27 cellular contexts compared by ENCODE assay signal in genomic region chr2:221771297-221771696, GRCh38.
"Had no signal": no experiment of that assay in that cellular context is flagged by ENCODE, and none has a peak within 500 bp of the region (broad histone marks: within the 10 kb centered on the region; RNA-seq: fewer than 3 reads in every experiment).

No MANE protein-coding gene starts in this region.

- H3K4me1 ChIP-seq: stomach, suprapubic skin, testis, thyroid gland, tibial artery, tibial nerve, transverse colon, upper lobe of left lung, upper lobe of right lung, uterus, vagina had no signal

- H3K27me3 ChIP-seq: stomach, suprapubic skin, testis, thyroid gland, tibial artery, tibial nerve, transverse colon, upper lobe of left lung, upper lobe of right lung, uterus, vagina had no signal

- FAIRE-seq: urothelium cell line had no signal

- H3K4me3 ChIP-seq: stomach, suprapubic skin, testis, thoracic aorta, thyroid gland, tibial artery, tibial nerve, transverse colon, upper lobe of left lung, upper lobe of right lung, uterus, vagina had no signal

- ATAC-seq: stimulated activated effector memory CD8-positive, alpha-beta T cell treated with anti-CD3 and anti-CD28 coated beads, Interleukin-12 subunit alpha, Interleukin-12 subunit beta, amount 100 ng/mL, for 72 hours; stimulated activated memory B cell treated with anti-CD40 and anti-IgM and Interleukin-4, amounts not matched to agents 10 μg/mL and 1 μg/mL and 100 μg/mL, for 72 hours; stimulated activated naive B cell treated with anti-CD40 and anti-IgM and Interleukin-4, amounts not matched to agents 10 μg/mL and 1 μg/mL and 100 μg/mL, for 72 hours; stimulated activated naive CD8-positive, alpha-beta T cell treated with anti-CD3 and anti-CD28 coated beads, Interleukin-15, amount 100 ng/mL, for 72 hours; stimulated activated naive CD8-positive, alpha-beta T cell treated with anti-CD3 and anti-CD28 coated beads, Interleukin-15, Interleukin-2, amounts not matched to agents 100 U/mL and 50 U/mL, for 24 hours; upper lobe of right lung had no signal

- DNase-seq: stimulated activated CD4-positive, alpha-beta T cell treated with anti-CD3 and anti-CD28 coated beads, Interleukin-2, amount 100 ng/mL, for 48 hours; stimulated activated CD4-positive, alpha-beta T cell treated with anti-CD3 and anti-CD28 coated beads, Interleukin-4, amount 100 ng/mL, for 1 hour; stimulated activated CD4-positive, alpha-beta T cell treated with anti-CD3 and anti-CD28 coated beads, Interleukin-4, amount 100 ng/mL, for 24 hours; stimulated activated CD4-positive, alpha-beta T cell treated with anti-CD3 and anti-CD28 coated beads, Interleukin-4, amount 100 ng/mL, for 4 hours; stimulated activated CD8-positive, alpha-beta memory T cell treated with anti-CD3 and anti-CD28 coated beads, Interleukin-4, amount 100 ng/mL, for 48 hours; stimulated activated naive B cell treated with anti-CD40 and anti-IgM and Interleukin-4, amounts not matched to agents 10 μg/mL and 1 μg/mL and 100 μg/mL, for 72 hours; stimulated activated naive CD4-positive, alpha-beta T cell; stimulated activated naive CD4-positive, alpha-beta T cell treated with Interleukin-2 at 50 U/mL for 16 hours; stimulated activated naive CD8-positive, alpha-beta T cell treated with anti-CD3 and anti-CD28 coated beads, Interleukin-15, amount 100 ng/mL, for 72 hours; stimulated activated naive CD8-positive, alpha-beta T cell treated with anti-CD3 and anti-CD28 coated beads, Interleukin-15, Interleukin-2, amounts not matched to agents 100 U/mL and 50 U/mL, for 24 hours; stomach; substantia nigra; testis; thyroid gland; tibial artery; transverse colon; trophoblast cell; upper lobe of left lung; upper lobe of right lung; uterus had no signal

- H3K36me3 ChIP-seq: stomach, suprapubic skin, thoracic aorta, thyroid gland, tibial artery, tibial nerve, transverse colon, upper lobe of left lung, upper lobe of right lung, uterus, vagina had no signal

- H3K9me3 ChIP-seq: stomach, suprapubic skin, testis, thoracic aorta, thyroid gland, tibial artery, tibial nerve, transverse colon, upper lobe of left lung, upper lobe of right lung, uterus, vagina had no signal

- H3K27ac ChIP-seq: stomach, suprapubic skin, testis, thoracic aorta, thyroid gland, tibial artery, tibial nerve, transverse colon, upper lobe of left lung, upper lobe of right lung, uterus, vagina had no signal
